ENCODE assay signal across 28 cellular contexts in the genomic region with DNA sequence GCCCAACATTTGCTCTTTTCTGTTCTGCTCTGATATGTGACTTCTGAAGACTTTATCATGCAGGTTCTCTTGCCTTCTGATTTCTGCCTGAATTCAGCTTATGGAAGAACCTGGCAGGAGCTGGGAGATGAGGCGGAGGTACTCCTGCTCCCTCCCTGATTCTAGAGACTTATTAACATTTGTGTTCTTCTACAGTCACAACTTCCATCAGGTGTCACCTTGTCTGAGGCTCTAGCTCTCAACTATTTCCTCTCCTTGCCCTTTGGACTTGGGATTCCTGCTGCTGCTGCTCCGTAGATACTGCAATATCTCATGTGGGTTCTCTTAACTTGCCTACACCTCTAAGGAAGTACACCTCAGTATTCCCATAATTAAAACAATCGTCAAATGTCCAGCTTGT. TPM values are rescaled to one million over a fixed set of nuclear protein-coding genes. Genes with fewer than 3 reads are reported as not detected.
DNase-seq lines count a peak whose midpoint lies in the region; ATAC-seq and TF ChIP-seq lines count a peak whose summit lies in the region.
"Had no signal": no experiment of that assay in that cellular context is flagged by ENCODE, and none has a peak within 500 bp of the region (broad histone marks: within the 10 kb centered on the region; RNA-seq: fewer than 3 reads in every experiment).

No MANE protein-coding gene starts in this region.

- no peak overlapping the region for H2AFZ ChIP-seq in smooth muscle cell (ENCODE audit: low read depth)
- H2AFZ ChIP-seq: PC-9 had no signal

- H3K9me3 ChIP-seq in RWPE2 (ENCODE audit: severe bottlenecking) (no peaks in the 10 kb centered on the region), smooth muscle cell (replicated peaks; ENCODE audit: low read depth) (no peaks in the 10 kb centered on the region)
- H3K9me3 ChIP-seq: breast epithelium, left lung, right lobe of liver, transverse colon had no signal

- ATAC-seq in RWPE2 (ENCODE audit: low read depth), result peak; percentile 18; the same call in 2 of the 3 replicates
- no peak for ATAC-seq in stimulated activated naive CD8-positive, alpha-beta T cell treated with anti-CD3 and anti-CD28 coated beads, Interleukin-15, Interleukin-2, amounts not matched to agents 100 U/mL and 50 U/mL, for 24 hours
- ATAC-seq: activated CD4-positive, alpha-beta T cell treated with anti-CD3 and anti-CD28 coated beads for 36 hours; left lung; right lobe of liver; Right ventricle myocardium inferior had no signal

- H3K27me3 ChIP-seq in RWPE2 (ENCODE audit: insufficient read depth, poor library complexity, severe bottlenecking) (no peaks in the 10 kb centered on the region), smooth muscle cell (ENCODE audit: low read depth) (no peaks in the 10 kb centered on the region)
- H3K27me3 ChIP-seq: breast epithelium, left lung, right lobe of liver, transverse colon had no signal

- no peaks in the 10 kb centered on the region for H3K79me2 ChIP-seq in smooth muscle cell (ENCODE audit: low read depth)

- peaks cover 35% of the 10 kb centered on the region for H3K36me3 ChIP-seq in RWPE2 (ENCODE audit: low read depth)
- peaks cover 1% of the 10 kb centered on the region for H3K36me3 ChIP-seq in smooth muscle cell (ENCODE audit: low read depth)

- H3K27ac ChIP-seq in RWPE2 (ENCODE audit: poor library complexity, severe bottlenecking) (no peak overlapping the region), epithelial cell of prostate (peak overlapping the region; percentile 80), smooth muscle cell (ENCODE audit: low read depth) (peak overlapping the region; percentile 16)
- H3K27ac ChIP-seq: 22Rv1, breast epithelium, left lung, PC-9, right lobe of liver, transverse colon had no signal

- TF ChIP-seq CTCF in RWPE2 (IDR thresholded peaks at IDR 0.05; ENCODE audit: poor library complexity, severe bottlenecking) (no peak), smooth muscle cell (IDR thresholded peaks at IDR 0.05; ENCODE audit: borderline replicate concordance, insufficient read depth, poor library complexity, severe bottlenecking) (no peak)

- H3F3A ChIP-seq in smooth muscle cell (ENCODE audit: low read depth), result peaks cover 16% of the 10 kb centered on the region

- H3K4me2 ChIP-seq in smooth muscle cell, result no peak overlapping the region
- H3K4me2 ChIP-seq: PC-9 had no signal

- WGBS in smooth muscle cell (ENCODE audit: low lambda C conversion rate), result 58% methylated on average over 3 of the region's 3 CpGs

- peaks cover 15% of the 10 kb centered on the region for H4K20me1 ChIP-seq in smooth muscle cell (ENCODE audit: low read depth)

- H3K4me3 ChIP-seq in RWPE2 (ENCODE audit: severe bottlenecking) (no peak overlapping the region), smooth muscle cell (no peak overlapping the region)
- H3K4me3 ChIP-seq: breast epithelium, left lung, PC-9, right lobe of liver, transverse colon had no signal

- peak; percentile 18 for DNase-seq in NCI-H526 treated with DMSO at 0.1 percent for 48 hours (lab: John Stamatoyannopoulos, UW)
- DNase-seq in NCI-H526 (lab: John Stamatoyannopoulos, UW), result no peak
- DNase-seq in RWPE2 (ENCODE audit: low spot score), result no peak
- no peak for DNase-seq in epithelial cell of prostate (ENCODE audit: low read depth, low spot score)
- no peak for DNase-seq in smooth muscle cell (lab: John Stamatoyannopoulos, UW; ENCODE audit: unreplicated experiment)
- DNase-seq in NCI-H2196 (lab: John Stamatoyannopoulos, UW; ENCODE audit: unreplicated experiment), result no peak
- no peak for DNase-seq in stimulated activated naive CD8-positive, alpha-beta T cell treated with anti-CD3 and anti-CD28 coated beads, Interleukin-15, Interleukin-2, amounts not matched to agents 100 U/mL and 50 U/mL, for 24 hours
- no peak for DNase-seq in NCI-H2171 (lab: John Stamatoyannopoulos, UW)
- DNase-seq: activated CD4-positive, alpha-beta T cell treated with anti-CD3 and anti-CD28 coated beads for 36 hours; activated CD8-positive, alpha-beta memory T cell treated with anti-CD3 and anti-CD28 coated beads for 24 hours; activated effector memory CD4-positive, alpha-beta T cell treated with Interleukin-2 at 50 U/mL for 16 hours; anterior cingulate cortex; C1 segment of cervical spinal cord; DMS79 treated with DMSO at 0.1 percent for 48 hours; GF-D8; glutamatergic neuron; left lung; mesendoderm; NCI-H1105; NCI-H187 treated with DMSO at 0.1 percent for 48 hours; NCI-H69; PC-9; right lobe of liver; stimulated activated CD4-positive, alpha-beta T cell treated with anti-CD3 and anti-CD28 coated beads, Interleukin-4, amount 100 ng/mL, for 24 hours; transverse colon had no signal

- no peak overlapping the region for H3K9ac ChIP-seq in smooth muscle cell (ENCODE audit: low read depth)

- H3K4me1 ChIP-seq in RWPE2 (ENCODE audit: insufficient read depth, poor library complexity, severe bottlenecking), result peaks cover 9% of the 10 kb centered on the region
- H3K4me1 ChIP-seq in smooth muscle cell (ENCODE audit: low read depth), result no peaks in the 10 kb centered on the region
- H3K4me1 ChIP-seq: breast epithelium, left lung, right lobe of liver, transverse colon had no signal

RNA-seq across cellular contexts. Expression of a gene that starts 21.1 kb away (rescaled TPM):
- 897 and 967 TPM in 2 replicates for total RNA-seq in smooth muscle cell
- polyA plus RNA-seq in smooth muscle cell, result 266 and 573 TPM in 2 replicates
